2 cellular contexts compared by ENCODE assay signal in the genomic region with DNA sequence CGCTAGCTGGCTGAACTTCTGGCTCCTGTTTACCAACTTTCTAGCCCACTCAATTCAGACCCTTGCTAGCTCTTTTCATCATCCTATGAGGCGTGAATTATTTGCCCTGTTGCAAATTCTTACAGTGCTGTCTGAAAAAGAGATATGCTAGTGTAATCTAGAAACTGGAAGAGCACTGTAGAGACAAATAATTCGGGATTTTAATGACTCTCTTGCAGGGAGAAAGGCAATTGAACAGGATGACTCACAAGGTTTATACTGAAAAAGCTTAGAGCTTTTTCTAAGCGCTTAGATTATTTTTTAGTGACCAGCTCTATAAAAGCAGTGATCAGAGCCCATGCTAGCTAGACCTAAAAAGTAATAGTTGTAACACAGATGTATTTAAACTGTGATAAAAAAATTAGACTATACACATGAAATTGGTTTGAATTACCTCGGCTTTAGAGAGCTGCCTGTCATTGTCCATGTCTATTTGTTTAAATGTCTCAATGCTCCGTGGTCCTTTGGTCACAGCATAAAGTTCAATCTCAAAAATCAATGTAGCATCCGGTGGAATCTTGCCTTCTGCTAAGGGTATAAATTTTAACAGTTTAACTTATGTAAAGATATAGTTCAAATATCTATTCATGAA.
TF ChIP-seq lines count a peak whose summit lies in the region.

No MANE protein-coding gene starts in this region.

TF ChIP-seq in HEK293, 187 proteins besides CTCF, POLR2A, EP300 and RAD21 (continues in another document):
- TF ChIP-seq, protein P1, sequence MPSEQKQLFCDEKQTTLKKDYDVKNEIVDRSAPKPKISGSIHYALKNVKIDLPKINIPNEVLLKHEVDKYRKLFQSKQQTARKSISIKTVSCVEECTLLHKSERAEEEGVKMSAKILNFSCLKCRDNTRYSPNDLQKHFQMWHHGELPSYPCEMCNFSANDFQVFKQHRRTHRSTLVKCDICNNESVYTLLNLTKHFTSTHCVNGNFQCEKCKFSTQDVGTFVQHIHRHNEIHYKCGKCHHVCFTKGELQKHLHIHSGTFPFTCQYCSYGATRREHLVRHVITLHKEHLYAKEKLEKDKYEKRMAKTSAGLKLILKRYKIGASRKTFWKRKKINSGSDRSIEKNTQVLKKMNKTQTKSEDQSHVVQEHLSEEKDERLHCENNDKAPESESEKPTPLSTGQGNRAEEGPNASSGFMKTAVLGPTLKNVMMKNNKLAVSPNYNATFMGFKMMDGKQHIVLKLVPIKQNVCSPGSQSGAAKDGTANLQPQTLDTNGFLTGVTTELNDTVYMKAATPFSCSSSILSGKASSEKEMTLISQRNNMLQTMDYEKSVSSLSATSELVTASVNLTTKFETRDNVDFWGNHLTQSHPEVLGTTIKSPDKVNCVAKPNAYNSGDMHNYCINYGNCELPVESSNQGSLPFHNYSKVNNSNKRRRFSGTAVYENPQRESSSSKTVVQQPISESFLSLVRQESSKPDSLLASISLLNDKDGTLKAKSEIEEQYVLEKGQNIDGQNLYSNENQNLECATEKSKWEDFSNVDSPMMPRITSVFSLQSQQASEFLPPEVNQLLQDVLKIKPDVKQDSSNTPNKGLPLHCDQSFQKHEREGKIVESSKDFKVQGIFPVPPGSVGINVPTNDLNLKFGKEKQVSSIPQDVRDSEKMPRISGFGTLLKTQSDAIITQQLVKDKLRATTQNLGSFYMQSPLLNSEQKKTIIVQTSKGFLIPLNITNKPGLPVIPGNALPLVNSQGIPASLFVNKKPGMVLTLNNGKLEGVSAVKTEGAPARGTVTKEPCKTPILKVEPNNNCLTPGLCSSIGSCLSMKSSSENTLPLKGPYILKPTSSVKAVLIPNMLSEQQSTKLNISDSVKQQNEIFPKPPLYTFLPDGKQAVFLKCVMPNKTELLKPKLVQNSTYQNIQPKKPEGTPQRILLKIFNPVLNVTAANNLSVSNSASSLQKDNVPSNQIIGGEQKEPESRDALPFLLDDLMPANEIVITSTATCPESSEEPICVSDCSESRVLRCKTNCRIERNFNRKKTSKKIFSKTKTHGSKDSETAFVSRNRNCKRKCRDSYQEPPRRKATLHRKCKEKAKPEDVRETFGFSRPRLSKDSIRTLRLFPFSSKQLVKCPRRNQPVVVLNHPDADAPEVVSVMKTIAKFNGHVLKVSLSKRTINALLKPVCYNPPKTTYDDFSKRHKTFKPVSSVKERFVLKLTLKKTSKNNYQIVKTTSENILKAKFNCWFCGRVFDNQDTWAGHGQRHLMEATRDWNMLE (tag by site-specific recombination; conservative IDR thresholded peaks at IDR 0.05; ENCODE audit: low read depth): no peak
- TF ChIP-seq, protein P2, sequence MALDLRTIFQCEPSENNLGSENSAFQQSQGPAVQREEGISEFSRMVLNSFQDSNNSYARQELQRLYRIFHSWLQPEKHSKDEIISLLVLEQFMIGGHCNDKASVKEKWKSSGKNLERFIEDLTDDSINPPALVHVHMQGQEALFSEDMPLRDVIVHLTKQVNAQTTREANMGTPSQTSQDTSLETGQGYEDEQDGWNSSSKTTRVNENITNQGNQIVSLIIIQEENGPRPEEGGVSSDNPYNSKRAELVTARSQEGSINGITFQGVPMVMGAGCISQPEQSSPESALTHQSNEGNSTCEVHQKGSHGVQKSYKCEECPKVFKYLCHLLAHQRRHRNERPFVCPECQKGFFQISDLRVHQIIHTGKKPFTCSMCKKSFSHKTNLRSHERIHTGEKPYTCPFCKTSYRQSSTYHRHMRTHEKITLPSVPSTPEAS (tag by site-specific recombination; IDR thresholded peaks at IDR 0.05): no peak
- no peak for TF ChIP-seq ZNF747 (tag by site-specific recombination; IDR thresholded peaks at IDR 0.05)
- TF ChIP-seq ZNF2 (tag by site-specific recombination; IDR thresholded peaks at IDR 0.05): no peak
- no peak for TF ChIP-seq ZNF510 (tag by site-specific recombination; IDR thresholded peaks at IDR 0.05; ENCODE audit: insufficient replicate concordance)
- TF ChIP-seq ZFP3 (tag by site-specific recombination; IDR thresholded peaks at IDR 0.05; ENCODE audit: low read depth): no peak
- no peak for TF ChIP-seq ZNF530 (tag by site-specific recombination; IDR thresholded peaks at IDR 0.05; ENCODE audit: low read depth)
- no peak for TF ChIP-seq ZNF157 (tag by site-specific recombination; IDR thresholded peaks at IDR 0.05)
- TF ChIP-seq ZNF549 (tag by site-specific recombination; IDR thresholded peaks at IDR 0.05): no peak
- no peak for TF ChIP-seq SETDB1 (IDR thresholded peaks at IDR 0.05; ENCODE audit: insufficient read length, low read length)
- TF ChIP-seq, protein P3, sequence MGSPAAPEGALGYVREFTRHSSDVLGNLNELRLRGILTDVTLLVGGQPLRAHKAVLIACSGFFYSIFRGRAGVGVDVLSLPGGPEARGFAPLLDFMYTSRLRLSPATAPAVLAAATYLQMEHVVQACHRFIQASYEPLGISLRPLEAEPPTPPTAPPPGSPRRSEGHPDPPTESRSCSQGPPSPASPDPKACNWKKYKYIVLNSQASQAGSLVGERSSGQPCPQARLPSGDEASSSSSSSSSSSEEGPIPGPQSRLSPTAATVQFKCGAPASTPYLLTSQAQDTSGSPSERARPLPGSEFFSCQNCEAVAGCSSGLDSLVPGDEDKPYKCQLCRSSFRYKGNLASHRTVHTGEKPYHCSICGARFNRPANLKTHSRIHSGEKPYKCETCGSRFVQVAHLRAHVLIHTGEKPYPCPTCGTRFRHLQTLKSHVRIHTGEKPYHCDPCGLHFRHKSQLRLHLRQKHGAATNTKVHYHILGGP (tag by site-specific recombination; IDR thresholded peaks at IDR 0.05): 0 out of 2 replicates have a peak, but pooled peaks have one; percentile 27
- no peak for TF ChIP-seq ZNF776 (tag by site-specific recombination; IDR thresholded peaks at IDR 0.05; ENCODE audit: borderline replicate concordance)
- TF ChIP-seq TCF7L2 (IDR thresholded peaks at IDR 0.05; ENCODE audit: borderline replicate concordance, low read depth, low read length): no peak
- TF ChIP-seq SP3 (tag by site-specific recombination; IDR thresholded peaks at IDR 0.05): no peak
- TF ChIP-seq, protein P4, sequence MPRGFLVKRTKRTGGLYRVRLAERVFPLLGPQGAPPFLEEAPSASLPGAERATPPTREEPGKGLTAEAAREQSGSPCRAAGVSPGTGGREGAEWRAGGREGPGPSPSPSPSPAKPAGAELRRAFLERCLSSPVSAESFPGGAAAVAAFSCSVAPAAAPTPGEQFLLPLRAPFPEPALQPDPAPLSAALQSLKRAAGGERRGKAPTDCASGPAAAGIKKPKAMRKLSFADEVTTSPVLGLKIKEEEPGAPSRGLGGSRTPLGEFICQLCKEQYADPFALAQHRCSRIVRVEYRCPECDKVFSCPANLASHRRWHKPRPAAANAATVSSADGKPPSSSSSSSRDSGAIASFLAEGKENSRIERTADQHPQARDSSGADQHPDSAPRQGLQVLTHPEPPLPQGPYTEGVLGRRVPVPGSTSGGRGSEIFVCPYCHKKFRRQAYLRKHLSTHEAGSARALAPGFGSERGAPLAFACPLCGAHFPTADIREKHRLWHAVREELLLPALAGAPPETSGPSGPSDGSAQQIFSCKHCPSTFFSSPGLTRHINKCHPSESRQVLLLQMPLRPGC (tag by site-specific recombination; IDR thresholded peaks at IDR 0.05): no peak
- TF ChIP-seq YY1 (tag by site-specific recombination; IDR thresholded peaks at IDR 0.05): no peak
- no peak for TF ChIP-seq ZNF175 (tag by site-specific recombination; IDR thresholded peaks at IDR 0.05)

TF ChIP-seq in HepG2, 621 proteins besides CTCF, POLR2A, EP300 and RAD21 (continues in another document):
- TF ChIP-seq THAP11 (CRISPR knock-in tag; IDR thresholded peaks at IDR 0.05) (peak; percentile 69; the same call in 1 of the 2 replicates), TEAD2 (CRISPR knock-in tag; IDR thresholded peaks at IDR 0.05) (no peak), ZIK1 (CRISPR knock-in tag; IDR thresholded peaks at IDR 0.05; ENCODE audit: borderline replicate concordance, low read depth) (no peak), ZNF30 (CRISPR knock-in tag; IDR thresholded peaks at IDR 0.05) (no peak), HES4 (CRISPR knock-in tag; IDR thresholded peaks at IDR 0.05; ENCODE audit: borderline replicate concordance) (no peak), ZNF317 (CRISPR knock-in tag; IDR thresholded peaks at IDR 0.05) (no peak), MLLT10 (CRISPR knock-in tag; IDR thresholded peaks at IDR 0.05) (no peak), DNMT3B (CRISPR knock-in tag; conservative IDR thresholded peaks at IDR 0.05) (no peak), HOXA9 (CRISPR knock-in tag; IDR thresholded peaks at IDR 0.05; ENCODE audit: borderline replicate concordance) (no peak), ZNF607 (CRISPR knock-in tag; IDR thresholded peaks at IDR 0.05; ENCODE audit: borderline replicate concordance) (peak; percentile 49; the same call in 1 of the 2 replicates), ZNF382 (CRISPR knock-in tag; IDR thresholded peaks at IDR 0.05; ENCODE audit: borderline replicate concordance) (no peak), RARA (CRISPR knock-in tag; IDR thresholded peaks at IDR 0.05) (peak; percentile 63), BRCA1 (CRISPR knock-in tag; IDR thresholded peaks at IDR 0.05) (0 out of 2 replicates have a peak, but pooled peaks have one; percentile 39), ZNF256 (CRISPR knock-in tag; conservative IDR thresholded peaks at IDR 0.05) (no peak), POLR2G (IDR thresholded peaks at IDR 0.05; ENCODE audit: low read depth, low read length) (no peak), ZBTB42 (CRISPR knock-in tag; IDR thresholded peaks at IDR 0.05) (no peak), ZNF3 (CRISPR knock-in tag; IDR thresholded peaks at IDR 0.05) (no peak), NFIB (CRISPR knock-in tag; IDR thresholded peaks at IDR 0.05; ENCODE audit: borderline replicate concordance) (no peak), ZNF564 (CRISPR knock-in tag; IDR thresholded peaks at IDR 0.05) (no peak), KLF6 (CRISPR knock-in tag; IDR thresholded peaks at IDR 0.05) (no peak), GATAD2A (CRISPR knock-in tag; IDR thresholded peaks at IDR 0.05) (peak; percentile 95)
- TF ChIP-seq, protein P5, sequence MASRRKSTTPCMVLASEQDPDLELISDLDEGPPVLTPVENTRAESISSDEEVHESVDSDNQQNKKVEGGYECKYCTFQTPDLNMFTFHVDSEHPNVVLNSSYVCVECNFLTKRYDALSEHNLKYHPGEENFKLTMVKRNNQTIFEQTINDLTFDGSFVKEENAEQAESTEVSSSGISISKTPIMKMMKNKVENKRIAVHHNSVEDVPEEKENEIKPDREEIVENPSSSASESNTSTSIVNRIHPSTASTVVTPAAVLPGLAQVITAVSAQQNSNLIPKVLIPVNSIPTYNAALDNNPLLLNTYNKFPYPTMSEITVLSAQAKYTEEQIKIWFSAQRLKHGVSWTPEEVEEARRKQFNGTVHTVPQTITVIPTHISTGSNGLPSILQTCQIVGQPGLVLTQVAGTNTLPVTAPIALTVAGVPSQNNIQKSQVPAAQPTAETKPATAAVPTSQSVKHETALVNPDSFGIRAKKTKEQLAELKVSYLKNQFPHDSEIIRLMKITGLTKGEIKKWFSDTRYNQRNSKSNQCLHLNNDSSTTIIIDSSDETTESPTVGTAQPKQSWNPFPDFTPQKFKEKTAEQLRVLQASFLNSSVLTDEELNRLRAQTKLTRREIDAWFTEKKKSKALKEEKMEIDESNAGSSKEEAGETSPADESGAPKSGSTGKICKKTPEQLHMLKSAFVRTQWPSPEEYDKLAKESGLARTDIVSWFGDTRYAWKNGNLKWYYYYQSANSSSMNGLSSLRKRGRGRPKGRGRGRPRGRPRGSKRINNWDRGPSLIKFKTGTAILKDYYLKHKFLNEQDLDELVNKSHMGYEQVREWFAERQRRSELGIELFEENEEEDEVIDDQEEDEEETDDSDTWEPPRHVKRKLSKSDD (CRISPR knock-in tag; IDR thresholded peaks at IDR 0.05; ENCODE audit: low read depth): no peak
- TF ChIP-seq, protein P6, sequence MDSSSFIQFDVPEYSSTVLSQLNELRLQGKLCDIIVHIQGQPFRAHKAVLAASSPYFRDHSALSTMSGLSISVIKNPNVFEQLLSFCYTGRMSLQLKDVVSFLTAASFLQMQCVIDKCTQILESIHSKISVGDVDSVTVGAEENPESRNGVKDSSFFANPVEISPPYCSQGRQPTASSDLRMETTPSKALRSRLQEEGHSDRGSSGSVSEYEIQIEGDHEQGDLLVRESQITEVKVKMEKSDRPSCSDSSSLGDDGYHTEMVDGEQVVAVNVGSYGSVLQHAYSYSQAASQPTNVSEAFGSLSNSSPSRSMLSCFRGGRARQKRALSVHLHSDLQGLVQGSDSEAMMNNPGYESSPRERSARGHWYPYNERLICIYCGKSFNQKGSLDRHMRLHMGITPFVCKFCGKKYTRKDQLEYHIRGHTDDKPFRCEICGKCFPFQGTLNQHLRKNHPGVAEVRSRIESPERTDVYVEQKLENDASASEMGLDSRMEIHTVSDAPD (CRISPR knock-in tag; IDR thresholded peaks at IDR 0.05): no peak
- TF ChIP-seq, protein P7, sequence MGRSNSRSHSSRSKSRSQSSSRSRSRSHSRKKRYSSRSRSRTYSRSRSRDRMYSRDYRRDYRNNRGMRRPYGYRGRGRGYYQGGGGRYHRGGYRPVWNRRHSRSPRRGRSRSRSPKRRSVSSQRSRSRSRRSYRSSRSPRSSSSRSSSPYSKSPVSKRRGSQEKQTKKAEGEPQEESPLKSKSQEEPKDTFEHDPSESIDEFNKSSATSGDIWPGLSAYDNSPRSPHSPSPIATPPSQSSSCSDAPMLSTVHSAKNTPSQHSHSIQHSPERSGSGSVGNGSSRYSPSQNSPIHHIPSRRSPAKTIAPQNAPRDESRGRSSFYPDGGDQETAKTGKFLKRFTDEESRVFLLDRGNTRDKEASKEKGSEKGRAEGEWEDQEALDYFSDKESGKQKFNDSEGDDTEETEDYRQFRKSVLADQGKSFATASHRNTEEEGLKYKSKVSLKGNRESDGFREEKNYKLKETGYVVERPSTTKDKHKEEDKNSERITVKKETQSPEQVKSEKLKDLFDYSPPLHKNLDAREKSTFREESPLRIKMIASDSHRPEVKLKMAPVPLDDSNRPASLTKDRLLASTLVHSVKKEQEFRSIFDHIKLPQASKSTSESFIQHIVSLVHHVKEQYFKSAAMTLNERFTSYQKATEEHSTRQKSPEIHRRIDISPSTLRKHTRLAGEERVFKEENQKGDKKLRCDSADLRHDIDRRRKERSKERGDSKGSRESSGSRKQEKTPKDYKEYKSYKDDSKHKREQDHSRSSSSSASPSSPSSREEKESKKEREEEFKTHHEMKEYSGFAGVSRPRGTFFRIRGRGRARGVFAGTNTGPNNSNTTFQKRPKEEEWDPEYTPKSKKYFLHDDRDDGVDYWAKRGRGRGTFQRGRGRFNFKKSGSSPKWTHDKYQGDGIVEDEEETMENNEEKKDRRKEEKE (IDR thresholded peaks at IDR 0.05): no peak
- TF ChIP-seq, protein P8, sequence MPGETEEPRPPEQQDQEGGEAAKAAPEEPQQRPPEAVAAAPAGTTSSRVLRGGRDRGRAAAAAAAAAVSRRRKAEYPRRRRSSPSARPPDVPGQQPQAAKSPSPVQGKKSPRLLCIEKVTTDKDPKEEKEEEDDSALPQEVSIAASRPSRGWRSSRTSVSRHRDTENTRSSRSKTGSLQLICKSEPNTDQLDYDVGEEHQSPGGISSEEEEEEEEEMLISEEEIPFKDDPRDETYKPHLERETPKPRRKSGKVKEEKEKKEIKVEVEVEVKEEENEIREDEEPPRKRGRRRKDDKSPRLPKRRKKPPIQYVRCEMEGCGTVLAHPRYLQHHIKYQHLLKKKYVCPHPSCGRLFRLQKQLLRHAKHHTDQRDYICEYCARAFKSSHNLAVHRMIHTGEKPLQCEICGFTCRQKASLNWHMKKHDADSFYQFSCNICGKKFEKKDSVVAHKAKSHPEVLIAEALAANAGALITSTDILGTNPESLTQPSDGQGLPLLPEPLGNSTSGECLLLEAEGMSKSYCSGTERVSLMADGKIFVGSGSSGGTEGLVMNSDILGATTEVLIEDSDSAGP (CRISPR knock-in tag; IDR thresholded peaks at IDR 0.05; ENCODE audit: borderline replicate concordance): no peak
